2 cellular contexts compared by ENCODE assay signal in genomic region chr9:113456235-113456634, GRCh38.
TF ChIP-seq lines count a peak whose summit lies in the region.

No MANE protein-coding gene starts in this region.

TF ChIP-seq in Ishikawa, 13 proteins besides CTCF, POLR2A, EP300 and RAD21 (continued from another document):
- TF ChIP-seq REST (IDR thresholded peaks at IDR 0.05; ENCODE audit: low read depth) (no peak), TEAD4 (IDR thresholded peaks at IDR 0.05) (peak; percentile 69)

TF ChIP-seq in endothelial cell of umbilical vein, 7 proteins besides CTCF, POLR2A, EP300 and RAD21 (continued from another document):
- no peak for TF ChIP-seq FOS (IDR thresholded peaks at IDR 0.05; ENCODE audit: borderline replicate concordance, insufficient read depth, low read length)
- no peak for TF ChIP-seq EZH2 (IDR thresholded peaks at IDR 0.05; ENCODE audit: borderline replicate concordance, low read depth, low read length, severe bottlenecking)
- TF ChIP-seq POLR2AphosphoS5 (IDR thresholded peaks at IDR 0.05; ENCODE audit: insufficient read depth, low read depth, low read length) = no peak
- no peak for TF ChIP-seq MYC (IDR thresholded peaks at IDR 0.05; ENCODE audit: low read depth, low read length)
- no peak for TF ChIP-seq GATA2 (IDR thresholded peaks at IDR 0.05; ENCODE audit: insufficient read depth, insufficient read length, low read depth, low read length)
- no peak for TF ChIP-seq MAX (IDR thresholded peaks at IDR 0.05; ENCODE audit: insufficient read depth, insufficient read length)
